Comparison of ENCODE assay signal across 8 cellular contexts in the genomic region with DNA sequence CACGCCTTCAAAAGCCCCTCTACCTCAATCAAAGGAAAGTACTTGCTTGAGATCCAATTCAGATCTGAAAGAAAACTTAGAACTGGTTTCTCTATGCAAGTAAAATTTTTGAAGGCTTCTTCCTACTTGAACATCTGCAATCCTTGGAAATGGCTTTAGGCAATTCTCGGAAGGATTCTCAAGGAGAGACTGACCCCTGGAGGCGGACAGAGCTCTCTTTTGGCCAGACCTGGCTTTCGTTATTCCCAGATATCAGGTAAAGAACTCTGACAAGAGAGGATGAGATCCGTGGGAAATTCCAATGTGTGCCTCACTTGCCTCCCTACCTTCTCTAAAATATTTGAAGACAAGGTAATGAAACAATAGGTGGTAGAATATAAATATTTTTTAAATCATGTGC.
DNase-seq lines count a peak whose midpoint lies in the region; ATAC-seq and TF ChIP-seq lines count a peak whose summit lies in the region.
"Had no signal": no experiment of that assay in that cellular context is flagged by ENCODE, and none has a peak within 500 bp of the region (broad histone marks: within the 10 kb centered on the region; RNA-seq: fewer than 3 reads in every experiment).

No MANE protein-coding gene starts in this region.

- no peaks in the 10 kb centered on the region for H3K9me3 Mint-ChIP-seq in stimulated activated naive B cell treated with anti-CD40 and anti-IgM and Interleukin-4, amounts not matched to agents 10 μg/mL and 1 μg/mL and 100 μg/mL, for 72 hours

- DNase-seq in NCI-H82 (lab: John Stamatoyannopoulos, UW) (peak; percentile 53), fibroblast of the conjunctiva (ENCODE audit: low read depth) (peak; percentile 21), retinal pigment epithelial cell (ENCODE audit: low read depth) (peak; percentile 5), left lung (no peak)
- no peak for DNase-seq in stimulated activated naive B cell treated with anti-CD40 and anti-IgM and Interleukin-4, amounts not matched to agents 10 μg/mL and 1 μg/mL and 100 μg/mL, for 72 hours
- DNase-seq: stimulated activated naive CD8-positive, alpha-beta T cell treated with anti-CD3 and anti-CD28 coated beads, Interleukin-15, amount 100 ng/mL, for 72 hours had no signal

- intact Hi-C loops in left lung (cut with DNase I): no loop called here

- ATAC-seq in stimulated activated naive B cell treated with anti-CD40 and anti-IgM and Interleukin-4, amounts not matched to agents 10 μg/mL and 1 μg/mL and 100 μg/mL, for 72 hours (replicated peaks): no peak
- ATAC-seq in left lung (no peak), HG03280 (IDR thresholded peaks at IDR 0.05; ENCODE audit: unreplicated experiment) (no peak)
- ATAC-seq: stimulated activated naive CD8-positive, alpha-beta T cell treated with anti-CD3 and anti-CD28 coated beads, Interleukin-15, amount 100 ng/mL, for 72 hours had no signal

- peak; percentile 21 for TF ChIP-seq CTCF in GM12873 (IDR thresholded peaks at IDR 0.05; ENCODE audit: insufficient read depth, low read depth, low read length, missing control alignments)
- TF ChIP-seq CTCF in retinal pigment epithelial cell (conservative IDR thresholded peaks at IDR 0.05; ENCODE audit: low read depth, low read length): peak; percentile 84
- no peak for TF ChIP-seq CTCF in left lung (IDR thresholded peaks at IDR 0.05)

- no peaks in the 10 kb centered on the region for H3K27me3 Mint-ChIP-seq in stimulated activated naive B cell treated with anti-CD40 and anti-IgM and Interleukin-4, amounts not matched to agents 10 μg/mL and 1 μg/mL and 100 μg/mL, for 72 hours
- H3K27me3 Mint-ChIP-seq: stimulated activated naive CD8-positive, alpha-beta T cell treated with anti-CD3 and anti-CD28 coated beads, Interleukin-15, amount 100 ng/mL, for 72 hours had no signal

- H3K4me1 ChIP-seq in left lung: no peaks in the 10 kb centered on the region

- no peaks in the 10 kb centered on the region for H3K4me1 Mint-ChIP-seq in stimulated activated naive B cell treated with anti-CD40 and anti-IgM and Interleukin-4, amounts not matched to agents 10 μg/mL and 1 μg/mL and 100 μg/mL, for 72 hours
- H3K4me1 Mint-ChIP-seq: stimulated activated naive CD8-positive, alpha-beta T cell treated with anti-CD3 and anti-CD28 coated beads, Interleukin-15, amount 100 ng/mL, for 72 hours had no signal

- H3K36me3 ChIP-seq in left lung: no peaks in the 10 kb centered on the region

- H3K36me3 Mint-ChIP-seq in stimulated activated naive B cell treated with anti-CD40 and anti-IgM and Interleukin-4, amounts not matched to agents 10 μg/mL and 1 μg/mL and 100 μg/mL, for 72 hours: no peaks in the 10 kb centered on the region

- no peaks in the 10 kb centered on the region for H3K27me3 ChIP-seq in left lung

- H3K27ac ChIP-seq in left lung: no peak overlapping the region

- H3K9me3 ChIP-seq in left lung: no peaks in the 10 kb centered on the region

- no peak overlapping the region for H3K4me3 ChIP-seq in retinal pigment epithelial cell (ENCODE audit: low read length)
- H3K4me3 ChIP-seq in left lung: no peak overlapping the region

- H3K27ac Mint-ChIP-seq in stimulated activated naive B cell treated with anti-CD40 and anti-IgM and Interleukin-4, amounts not matched to agents 10 μg/mL and 1 μg/mL and 100 μg/mL, for 72 hours: no peak overlapping the region
- H3K27ac Mint-ChIP-seq: stimulated activated naive CD8-positive, alpha-beta T cell treated with anti-CD3 and anti-CD28 coated beads, Interleukin-15, amount 100 ng/mL, for 72 hours had no signal

- H3K4me3 Mint-ChIP-seq in stimulated activated naive B cell treated with anti-CD40 and anti-IgM and Interleukin-4, amounts not matched to agents 10 μg/mL and 1 μg/mL and 100 μg/mL, for 72 hours: no peak overlapping the region
- H3K4me3 Mint-ChIP-seq: stimulated activated naive CD8-positive, alpha-beta T cell treated with anti-CD3 and anti-CD28 coated beads, Interleukin-15, amount 100 ng/mL, for 72 hours had no signal

Comparison
In these comparisons a context has a peak if more than half of its experiments do, and no peak if none do; other contexts are left out.
1. CTCF ChIP-seq: peak in GM12873 (single experiment) and retinal pigment epithelial cell (single experiment); none in left lung (0 of 2).
2. DNase-seq: peak in NCI-H82 (single experiment), fibroblast of the conjunctiva (single experiment) and retinal pigment epithelial cell (single experiment); none in stimulated activated naive B cell treated with anti-CD40 and anti-IgM and Interleukin-4, amounts not matched to agents 10 μg/mL and 1 μg/mL and 100 μg/mL, for 72 hours (single experiment) and left lung (0 of 2).